Comparison of ENCODE assay signal across 12 cellular contexts in genomic region chr1:179169616-179170467, GRCh38. TPM values are rescaled to one million over a fixed set of nuclear protein-coding genes. Genes with fewer than 3 reads are reported as not detected.
DNase-seq lines count a peak whose midpoint lies in the region; ATAC-seq, FAIRE-seq and TF ChIP-seq lines count a peak whose summit lies in the region.
"Had no signal": no experiment of that assay in that cellular context is flagged by ENCODE, and none has a peak within 500 bp of the region (broad histone marks: within the 10 kb centered on the region; RNA-seq: fewer than 3 reads in every experiment).

No MANE protein-coding gene starts in this region.

- CTCF ChIA-PET in activated CD4-positive, alpha-beta memory T cell treated with anti-CD3 and anti-CD28 coated beads, Interleukin-2, amount 10 ng/mL, durations not matched to agents 7 days and 5 days (lab: Charles Lee) = no interaction called here

- no peak overlapping the region for H3K4me3 ChIP-seq in retinal pigment epithelial cell (ENCODE audit: low read length)
- H3K4me3 ChIP-seq: ovary had no signal

- peak; percentile 18 for FAIRE-seq in endometrium (lab: Jason Lieb, UNC)
- FAIRE-seq: G401.6, islet of Langerhans had no signal

- ATAC-seq in HG02642 (IDR thresholded peaks at IDR 0.05; ENCODE audit: poor library complexity, unreplicated experiment) (no peak), HG02938 (IDR thresholded peaks at IDR 0.05; ENCODE audit: unreplicated experiment) (no peak)

- no peak overlapping the region for H3K27ac Mint-ChIP-seq in activated CD4-positive, alpha-beta memory T cell treated with anti-CD3 and anti-CD28 coated beads, Interleukin-2, amount 10 ng/mL, durations not matched to agents 7 days and 5 days

- DNase-seq in GM04503 (ENCODE audit: low read depth) = peak; percentile 66
- peak; percentile 22 for DNase-seq in NCI-H69 (lab: John Stamatoyannopoulos, UW)
- DNase-seq in retinal pigment epithelial cell (ENCODE audit: low read depth) = peak; percentile 84
- no peak for DNase-seq in activated CD4-positive, alpha-beta memory T cell treated with anti-CD3 and anti-CD28 coated beads, Interleukin-2, amount 10 ng/mL, durations not matched to agents 7 days and 5 days
- DNase-seq in SW480 (ENCODE audit: low spot score) = no peak
- DNase-seq: NCI-H1417, ovary had no signal

- H3K4me3 Mint-ChIP-seq in activated CD4-positive, alpha-beta memory T cell treated with anti-CD3 and anti-CD28 coated beads, Interleukin-2, amount 10 ng/mL, durations not matched to agents 7 days and 5 days = no peak overlapping the region

- no peak for TF ChIP-seq CTCF in retinal pigment epithelial cell (conservative IDR thresholded peaks at IDR 0.05; ENCODE audit: low read depth, low read length)

- no peaks in the 10 kb centered on the region for H3K27me3 Mint-ChIP-seq in activated CD4-positive, alpha-beta memory T cell treated with anti-CD3 and anti-CD28 coated beads, Interleukin-2, amount 10 ng/mL, durations not matched to agents 7 days and 5 days

- no peaks in the 10 kb centered on the region for H3K36me3 Mint-ChIP-seq in activated CD4-positive, alpha-beta memory T cell treated with anti-CD3 and anti-CD28 coated beads, Interleukin-2, amount 10 ng/mL, durations not matched to agents 7 days and 5 days (ENCODE audit: low read depth)

- no peaks in the 10 kb centered on the region for H3K4me1 Mint-ChIP-seq in activated CD4-positive, alpha-beta memory T cell treated with anti-CD3 and anti-CD28 coated beads, Interleukin-2, amount 10 ng/mL, durations not matched to agents 7 days and 5 days

- POLR2A ChIA-PET in activated CD4-positive, alpha-beta memory T cell treated with anti-CD3 and anti-CD28 coated beads, Interleukin-2, amount 10 ng/mL, durations not matched to agents 7 days and 5 days (lab: Charles Lee) = no interaction called here

- H3K9me3 Mint-ChIP-seq in activated CD4-positive, alpha-beta memory T cell treated with anti-CD3 and anti-CD28 coated beads, Interleukin-2, amount 10 ng/mL, durations not matched to agents 7 days and 5 days = no peaks in the 10 kb centered on the region

RNA-seq across cellular contexts. Expression of gene ABL2, which starts 59.6 kb away (rescaled TPM):
- total RNA-seq in activated CD4-positive, alpha-beta memory T cell treated with anti-CD3 and anti-CD28 coated beads, Interleukin-2, amount 10 ng/mL, durations not matched to agents 7 days and 5 days = 1 to 10 TPM; 8.6 to 9.3 TPM

Comparison
In these comparisons a context has a peak if more than half of its experiments do, and no peak if none do; other contexts are left out.
1. DNase-seq: peak in GM04503 (single experiment), NCI-H69 (single experiment) and retinal pigment epithelial cell (single experiment); none in activated CD4-positive, alpha-beta memory T cell treated with anti-CD3 and anti-CD28 coated beads, Interleukin-2, amount 10 ng/mL, durations not matched to agents 7 days and 5 days (single experiment) and SW480 (single experiment).